Comparison of ENCODE assay signal across 8 cellular contexts in genomic region chr4:54232151-54232688, GRCh38. TPM values are rescaled to one million over a fixed set of nuclear protein-coding genes. Genes with fewer than 3 reads are reported as not detected.
DNase-seq lines count a peak whose midpoint lies in the region; ATAC-seq and TF ChIP-seq lines count a peak whose summit lies in the region.

No MANE protein-coding gene starts in this region.

- peak; percentile 13 for DNase-seq in NCI-H1105 treated with DMSO at 0.1 percent for 48 hours (lab: John Stamatoyannopoulos, UW)
- no peak for DNase-seq in NCI-H1105 (lab: John Stamatoyannopoulos, UW)
- no peak for DNase-seq in ascending aorta (ENCODE audit: low spot score in 2 of 2)
- DNase-seq in islet precursor cell, result peak; percentile 47
- DNase-seq in stimulated activated naive B cell treated with anti-CD40 and anti-IgM and Interleukin-4, amounts not matched to agents 10 μg/mL and 1 μg/mL and 100 μg/mL, for 72 hours, result no peak
- DNase-seq in NCI-H2171 (lab: John Stamatoyannopoulos, UW), result no peak

- no peaks in the 10 kb centered on the region for H3K9me3 Mint-ChIP-seq in stimulated activated naive B cell treated with anti-CD40 and anti-IgM and Interleukin-4, amounts not matched to agents 10 μg/mL and 1 μg/mL and 100 μg/mL, for 72 hours

- peaks cover 30 to 71% of the 10 kb centered on the region in 2 donors for H3K4me1 Mint-ChIP-seq in stimulated activated naive B cell treated with anti-CD40 and anti-IgM and Interleukin-4, amounts not matched to agents 10 μg/mL and 1 μg/mL and 100 μg/mL, for 72 hours

- intact Hi-C loops in ascending aorta (cut with DNase I), result loop anchor here (2.0 to 10.0 kb wide), 9 partner anchors 300 to 1997 kb away; no protein-coding TSS in a partner anchor

- H3K27ac Mint-ChIP-seq in stimulated activated naive B cell treated with anti-CD40 and anti-IgM and Interleukin-4, amounts not matched to agents 10 μg/mL and 1 μg/mL and 100 μg/mL, for 72 hours, result peak overlapping the region; percentile 88

- H3K4me3 Mint-ChIP-seq in stimulated activated naive B cell treated with anti-CD40 and anti-IgM and Interleukin-4, amounts not matched to agents 10 μg/mL and 1 μg/mL and 100 μg/mL, for 72 hours, result peak overlapping the region; percentile 70 to 86

- H3K4me3 ChIP-seq in ascending aorta, result peak overlapping the region; percentile 71 to 81

- H3K27me3 ChIP-seq in ascending aorta, result no peaks in the 10 kb centered on the region

- peak overlapping the region; percentile 87 to 93 for H3K27ac ChIP-seq in ascending aorta

- no peaks in the 10 kb centered on the region for H3K36me3 Mint-ChIP-seq in stimulated activated naive B cell treated with anti-CD40 and anti-IgM and Interleukin-4, amounts not matched to agents 10 μg/mL and 1 μg/mL and 100 μg/mL, for 72 hours

- ATAC-seq in stimulated activated naive B cell treated with anti-CD40 and anti-IgM and Interleukin-4, amounts not matched to agents 10 μg/mL and 1 μg/mL and 100 μg/mL, for 72 hours (replicated peaks), result no peak
- ATAC-seq in GM18909 (IDR thresholded peaks at IDR 0.05; ENCODE audit: poor library complexity, unreplicated experiment) (no peak), HG02759 (IDR thresholded peaks at IDR 0.05; ENCODE audit: unreplicated experiment) (no peak)

- no peaks in the 10 kb centered on the region for H3K9me3 ChIP-seq in ascending aorta

- no peak for TF ChIP-seq CTCF in ascending aorta (IDR thresholded peaks at IDR 0.05)

- peaks cover 5 to 9% of the 10 kb centered on the region in 2 donors for H3K4me1 ChIP-seq in ascending aorta

- peaks cover 67 to 96% of the 10 kb centered on the region in 2 donors for H3K27me3 Mint-ChIP-seq in stimulated activated naive B cell treated with anti-CD40 and anti-IgM and Interleukin-4, amounts not matched to agents 10 μg/mL and 1 μg/mL and 100 μg/mL, for 72 hours

- no peaks in the 10 kb centered on the region for H3K36me3 ChIP-seq in ascending aorta

RNA-seq across cellular contexts. Expression of gene PDGFRA, which starts 3.1 kb away (rescaled TPM):
- 58.3 TPM for total RNA-seq in ascending aorta

Comparison
In these comparisons a context has a peak if more than half of its experiments do, and no peak if none do; other contexts are left out.
1. DNase-seq: peak in NCI-H1105 treated with DMSO at 0.1 percent for 48 hours (single experiment) and islet precursor cell (single experiment); none in NCI-H1105 (single experiment), ascending aorta (0 of 2), stimulated activated naive B cell treated with anti-CD40 and anti-IgM and Interleukin-4, amounts not matched to agents 10 μg/mL and 1 μg/mL and 100 μg/mL, for 72 hours (single experiment) and NCI-H2171 (single experiment).